ENCODE assay signal across 9 cellular contexts in genomic region chr10:97543025-97543546, GRCh38. TPM values are rescaled to one million over a fixed set of nuclear protein-coding genes. Genes with fewer than 3 reads are reported as not detected.
DNase-seq lines count a peak whose midpoint lies in the region; ATAC-seq and TF ChIP-seq lines count a peak whose summit lies in the region.
"Had no signal": no experiment of that assay in that cellular context is flagged by ENCODE, and none has a peak within 500 bp of the region (broad histone marks: within the 10 kb centered on the region; RNA-seq: fewer than 3 reads in every experiment).

No MANE protein-coding gene starts in this region.

- CTCF ChIA-PET in activated CD8-positive, alpha-beta T cell treated with anti-CD3 and anti-CD28 coated beads for 36 hours (lab: Charles Lee): interaction anchor here (0.9 to 2.0 kb wide), 2 partner anchors 9 to 11 kb away, joined by 3 to 5 read pairs; no protein-coding TSS in a partner anchor

- TF ChIP-seq EP300 in esophagus muscularis mucosa (IDR thresholded peaks at IDR 0.05) (no peak), stomach (IDR thresholded peaks at IDR 0.05) (no peak)

- H3K36me3 ChIP-seq in BE2C: no peaks in the 10 kb centered on the region
- no peaks in the 10 kb centered on the region for H3K36me3 ChIP-seq in esophagus muscularis mucosa
- H3K36me3 ChIP-seq in stomach: no peaks in the 10 kb centered on the region

- intact Hi-C loops in activated CD8-positive, alpha-beta T cell treated with anti-CD3 and anti-CD28 coated beads for 36 hours (cut with micrococcal nuclease): no loop called here
- intact Hi-C loops in esophagus muscularis mucosa (cut with DNase I) (no loop called here), stomach (cut with DNase I; ENCODE audit: low total_unique reads) (no loop called here)

- H3K27me3 ChIP-seq in BE2C (no peaks in the 10 kb centered on the region), esophagus muscularis mucosa (no peaks in the 10 kb centered on the region), stomach (no peaks in the 10 kb centered on the region)

- peak overlapping the region; percentile 82 to 87 (median 84) for H3K27ac ChIP-seq in esophagus muscularis mucosa (replicated peaks in 1 of 4)
- peak overlapping the region; percentile 35 to 92 (median 83) for H3K27ac ChIP-seq in stomach

- DNase-seq in BE2C (peak; percentile 66), LHCN-M2 (ENCODE audit: low read depth) (peak; percentile 100), esophagus muscularis mucosa (ENCODE audit: extremely low spot score) (no peak), myocyte (ENCODE audit: low read depth) (peak; percentile 99), stomach (peak; percentile 60), NCI-H2029 (lab: John Stamatoyannopoulos, UW) (no peak)
- DNase-seq in activated CD8-positive, alpha-beta T cell treated with anti-CD3 and anti-CD28 coated beads for 36 hours: peak; percentile 73

- H3K4me1 ChIP-seq in BE2C (peaks cover 23% of the 10 kb centered on the region), esophagus muscularis mucosa (peaks cover 51 to 68% (median 56%) of the 10 kb centered on the region in 4 donors), stomach (peaks cover 23 to 56% (median 25%) of the 10 kb centered on the region in 4 donors)

- peaks cover 23% of the 10 kb centered on the region for H3K4me1 Mint-ChIP-seq in activated CD8-positive, alpha-beta T cell treated with anti-CD3 and anti-CD28 coated beads for 36 hours (ENCODE audit: low read depth)

- H3K4me3 Mint-ChIP-seq in activated CD8-positive, alpha-beta T cell treated with anti-CD3 and anti-CD28 coated beads for 36 hours: no peak overlapping the region

- H3K9me3 Mint-ChIP-seq in activated CD8-positive, alpha-beta T cell treated with anti-CD3 and anti-CD28 coated beads for 36 hours: no peaks in the 10 kb centered on the region

- POLR2A ChIA-PET in activated CD8-positive, alpha-beta T cell treated with anti-CD3 and anti-CD28 coated beads for 36 hours (lab: Charles Lee): interaction anchor here (0.5 to 1.0 kb wide), 2 partner anchors 83 to 94 kb away, joined by 3 read pairs; no protein-coding TSS in a partner anchor

- TF ChIP-seq CTCF in BE2C (IDR thresholded peaks at IDR 0.05; ENCODE audit: low read depth, low read length) (no peak), esophagus muscularis mucosa (IDR thresholded peaks at IDR 0.05) (no peak), stomach (IDR thresholded peaks at IDR 0.05) (no peak)
- TF ChIP-seq CTCF in activated CD8-positive, alpha-beta T cell treated with anti-CD3 and anti-CD28 coated beads for 36 hours (IDR thresholded peaks at IDR 0.05): no peak

- H3K4me3 ChIP-seq in BE2C (ENCODE audit: low read depth, low read length) (no peak overlapping the region), esophagus muscularis mucosa (no peak overlapping the region), stomach (no peak overlapping the region)

- H3K36me3 Mint-ChIP-seq in activated CD8-positive, alpha-beta T cell treated with anti-CD3 and anti-CD28 coated beads for 36 hours (ENCODE audit: low read depth): no peaks in the 10 kb centered on the region

- ATAC-seq in activated CD8-positive, alpha-beta T cell treated with anti-CD3 and anti-CD28 coated beads for 36 hours: peak; percentile 86
- ATAC-seq in GM21515 (IDR thresholded peaks at IDR 0.05; ENCODE audit: unreplicated experiment): no peak

- H3K9me3 ChIP-seq in BE2C (no peaks in the 10 kb centered on the region), esophagus muscularis mucosa (no peaks in the 10 kb centered on the region), stomach (no peaks in the 10 kb centered on the region)

- 41% methylated on average over 10 of the region's 10 CpGs for WGBS in esophagus muscularis mucosa
- WGBS in stomach, 5 donors: 52 to 68% (median 62%) methylated on average over 9 to 10 of the region's 10 CpGs

- TF ChIP-seq POLR2A in esophagus muscularis mucosa (IDR thresholded peaks at IDR 0.05; ENCODE audit: low read depth) (no peak), stomach (IDR thresholded peaks at IDR 0.05) (no peak)

- no peaks in the 10 kb centered on the region for H3K27me3 Mint-ChIP-seq in activated CD8-positive, alpha-beta T cell treated with anti-CD3 and anti-CD28 coated beads for 36 hours

- peak overlapping the region; percentile 61 for H3K27ac Mint-ChIP-seq in activated CD8-positive, alpha-beta T cell treated with anti-CD3 and anti-CD28 coated beads for 36 hours

RNA-seq across cellular contexts. Expression of gene ANKRD2, which starts 29.5 kb away (rescaled TPM):
- polyA plus RNA-seq in BE2C (2012; ENCODE audit: insufficient read depth, insufficient read length, low read depth): not detected
- total RNA-seq in LHCN-M2 (2014; rRNA removed) (0.11 TPM in 1 of 2 replicates, not detected in the other), esophagus muscularis mucosa (1 to 10 TPM in 2 of 4 donors, under 1 TPM in 1, not detected in 1; 0.33 to 1.6 (median 1.2) TPM), myocyte (61.9 and 115 TPM in 2 replicates), stomach (not detected)
- polyA plus RNA-seq in LHCN-M2 (2012): 0.73 TPM
- total RNA-seq in activated CD8-positive, alpha-beta T cell treated with anti-CD3 and anti-CD28 coated beads for 36 hours: not detected
- 4.7 TPM for polyA plus RNA-seq in myocyte (2012)
- polyA plus RNA-seq in stomach: 1 to 10 TPM in 1 of 3 donors, under 1 TPM in 2; 0.25 to 9.9 (median 0.68) TPM
- polyA plus RNA-seq: neural cell had no signal

RNA-seq across cellular contexts. Expression of gene HOGA1, which starts 41.1 kb away (rescaled TPM):
- polyA plus RNA-seq in BE2C (2012; ENCODE audit: insufficient read depth, insufficient read length, low read depth): 0.54 TPM
- total RNA-seq in LHCN-M2 (2014; rRNA removed) (0.51 and 1.0 TPM in 2 replicates), esophagus muscularis mucosa (1 to 10 TPM in 1 of 4 donors, under 1 TPM in 3; 0.45 to 1.5 (median 0.83) TPM), myocyte (1.1 and 1.8 TPM in 2 replicates), stomach (not detected)
- 1.3 TPM for polyA plus RNA-seq in LHCN-M2 (2012)
- total RNA-seq in activated CD8-positive, alpha-beta T cell treated with anti-CD3 and anti-CD28 coated beads for 36 hours: not detected
- polyA plus RNA-seq in myocyte (2012): 0.67 TPM
- under 1 TPM in 1 of 3 donors, not detected in 2; 0.38 TPM for polyA plus RNA-seq in stomach
- polyA plus RNA-seq: neural cell had no signal

RNA-seq across cellular contexts. Expression of gene UBTD1, which starts 44.4 kb away (rescaled TPM):
- 5.9 TPM for polyA plus RNA-seq in BE2C (2012; ENCODE audit: insufficient read depth, insufficient read length, low read depth)
- 36.5 and 39.3 TPM in 2 replicates for total RNA-seq in LHCN-M2 (2014; rRNA removed)
- polyA plus RNA-seq in LHCN-M2 (2012): 28.1 TPM
- total RNA-seq in activated CD8-positive, alpha-beta T cell treated with anti-CD3 and anti-CD28 coated beads for 36 hours: 1 to 10 TPM; 1.6 to 2.1 TPM
- total RNA-seq in esophagus muscularis mucosa: 10 to 100 TPM in 3 of 4 donors, 1 to 10 TPM in 1; 4.2 to 18.4 (median 14.1) TPM
- 81.1 and 95.8 TPM in 2 replicates for total RNA-seq in myocyte
- 60.0 TPM for polyA plus RNA-seq in myocyte (2012)
- 10 to 100 TPM in 1 of 5 donors, 1 to 10 TPM in 4; 1.3 to 22.9 (median 3.1) TPM for total RNA-seq in stomach
- 10 to 100 TPM in 2 of 3 donors, 1 to 10 TPM in 1; 9.3 to 14.8 (median 10.5) TPM for polyA plus RNA-seq in stomach

RNA-seq across cellular contexts. Expression of gene MMS19, which starts 44.9 kb away (rescaled TPM):
- 102 TPM for polyA plus RNA-seq in BE2C (2012; ENCODE audit: insufficient read depth, insufficient read length, low read depth)
- total RNA-seq in LHCN-M2 (2014; rRNA removed) (95.3 and 112 TPM in 2 replicates), esophagus muscularis mucosa (10 to 100 TPM; 46.9 to 51.4 (median 48.6) TPM), myocyte (149 and 168 TPM in 2 replicates), stomach (100 to 1,000 TPM in 1 of 5 donors, 10 to 100 TPM in 4; 55.1 to 146 (median 59.7) TPM)
- 65.9 TPM for polyA plus RNA-seq in LHCN-M2 (2012)
- total RNA-seq in activated CD8-positive, alpha-beta T cell treated with anti-CD3 and anti-CD28 coated beads for 36 hours: 100 to 1,000 TPM; 107 to 108 TPM
- polyA plus RNA-seq in myocyte (2012): 86.0 TPM
- polyA plus RNA-seq in stomach: 10 to 100 TPM; 30.9 to 59.6 (median 30.9) TPM

RNA-seq across cellular contexts. Expression of gene C10orf62, which starts 46.4 kb away (rescaled TPM):
- polyA plus RNA-seq in BE2C (2012; ENCODE audit: insufficient read depth, insufficient read length, low read depth): not detected
- total RNA-seq in LHCN-M2 (2014; rRNA removed) (0.11 TPM in 1 of 2 replicates, not detected in the other), esophagus muscularis mucosa (under 1 TPM in 1 of 4 donors, not detected in 3; 0.46 TPM), myocyte (0.62 TPM in 1 of 2 replicates, not detected in the other), stomach (not detected)
- polyA plus RNA-seq in LHCN-M2 (2012): not detected
- total RNA-seq in activated CD8-positive, alpha-beta T cell treated with anti-CD3 and anti-CD28 coated beads for 36 hours: not detected
- not detected for polyA plus RNA-seq in myocyte (2012)
- not detected for polyA plus RNA-seq in stomach
- polyA plus RNA-seq: neural cell had no signal

Comparison
In these comparisons a context has a peak if more than half of its experiments do, and no peak if none do; other contexts are left out.
1. DNase-seq: peak in BE2C (single experiment), LHCN-M2 (single experiment), activated CD8-positive, alpha-beta T cell treated with anti-CD3 and anti-CD28 coated beads for 36 hours (single experiment), myocyte (single experiment) and stomach (single experiment); none in esophagus muscularis mucosa (single experiment) and NCI-H2029 (single experiment).
2. RNA of gene ANKRD2, which starts 29.5 kb away (total RNA-seq): 61.9 to 115 TPM in myocyte; 0.33 to 1.6 TPM in esophagus muscularis mucosa, 0.11 TPM in LHCN-M2, not detected in activated CD8-positive, alpha-beta T cell treated with anti-CD3 and anti-CD28 coated beads for 36 hours and not detected in stomach; every median in the first group is over 10 times any median in the second.